Comparison of ENCODE assay signal across 19 cellular contexts in the genomic region with DNA sequence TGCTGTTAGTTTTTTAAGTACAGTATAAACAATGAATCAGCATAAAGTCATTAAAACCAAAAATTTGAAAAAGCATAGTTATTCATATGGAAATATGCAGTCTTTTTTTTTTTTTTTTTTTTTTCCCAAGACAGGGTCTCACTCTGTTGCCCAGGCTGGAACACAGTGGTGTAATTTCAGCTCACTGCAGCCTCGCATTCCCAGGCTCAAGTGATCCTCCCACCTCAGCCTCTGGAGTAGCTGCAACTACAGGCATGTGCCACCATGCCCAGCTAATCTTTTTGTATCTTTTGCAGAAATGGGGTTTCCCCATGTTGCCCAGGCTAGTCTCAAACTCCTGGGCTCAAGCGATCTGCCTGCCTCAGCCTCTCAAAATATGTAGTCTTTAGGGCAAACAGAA.
"Had no signal": no experiment of that assay in that cellular context is flagged by ENCODE, and none has a peak within 500 bp of the region (broad histone marks: within the 10 kb centered on the region; RNA-seq: fewer than 3 reads in every experiment).

No MANE protein-coding gene starts in this region.

- H3K4me3 Mint-ChIP-seq: naive thymus-derived CD4-positive, alpha-beta T cell; stimulated activated effector memory CD8-positive, alpha-beta T cell treated with anti-CD3 and anti-CD28 coated beads, Interleukin-12 subunit alpha, Interleukin-12 subunit beta, amount 100 ng/mL, for 72 hours; type B pancreatic cell had no signal

- H3K27me3 ChIP-seq: esophagus squamous epithelium, neutrophil, right lobe of liver, suprapubic skin, thyroid gland had no signal

- H3K4me1 ChIP-seq: psoas muscle, right lobe of liver had no signal

- H3K36me3 ChIP-seq: esophagus squamous epithelium, left ventricle myocardium inferior, neutrophil, right lobe of liver, suprapubic skin, thyroid gland had no signal

- H3K27me3 Mint-ChIP-seq: naive thymus-derived CD4-positive, alpha-beta T cell had no signal

- H3K27ac Mint-ChIP-seq: naive thymus-derived CD4-positive, alpha-beta T cell; stimulated activated effector memory CD8-positive, alpha-beta T cell treated with anti-CD3 and anti-CD28 coated beads, Interleukin-12 subunit alpha, Interleukin-12 subunit beta, amount 100 ng/mL, for 72 hours had no signal

- FAIRE-seq: kidney had no signal

- ATAC-seq: left cardiac atrium; naive thymus-derived CD4-positive, alpha-beta T cell; psoas muscle; right lobe of liver; stimulated activated effector memory CD8-positive, alpha-beta T cell treated with anti-CD3 and anti-CD28 coated beads, Interleukin-12 subunit alpha, Interleukin-12 subunit beta, amount 100 ng/mL, for 72 hours; stimulated activated naive CD8-positive, alpha-beta T cell treated with anti-CD3 and anti-CD28 coated beads, Interleukin-15, Interleukin-2, amounts not matched to agents 100 U/mL and 50 U/mL, for 24 hours had no signal

- H3K27ac ChIP-seq: esophagus squamous epithelium, left ventricle myocardium inferior, neutrophil, psoas muscle, right lobe of liver, suprapubic skin, thyroid gland had no signal

- H3K36me3 Mint-ChIP-seq: naive thymus-derived CD4-positive, alpha-beta T cell; stimulated activated effector memory CD8-positive, alpha-beta T cell treated with anti-CD3 and anti-CD28 coated beads, Interleukin-12 subunit alpha, Interleukin-12 subunit beta, amount 100 ng/mL, for 72 hours; type B pancreatic cell had no signal

- H3K9me3 Mint-ChIP-seq: type B pancreatic cell had no signal

- H3K4me1 Mint-ChIP-seq: naive thymus-derived CD4-positive, alpha-beta T cell; stimulated activated effector memory CD8-positive, alpha-beta T cell treated with anti-CD3 and anti-CD28 coated beads, Interleukin-12 subunit alpha, Interleukin-12 subunit beta, amount 100 ng/mL, for 72 hours had no signal

- DNase-seq: effector memory CD4-positive, alpha-beta T cell; esophagus squamous epithelium; foreskin fibroblast; kidney; left cardiac atrium; left ventricle myocardium inferior; naive thymus-derived CD4-positive, alpha-beta T cell; psoas muscle; retina; right lobe of liver; stimulated activated CD4-positive, alpha-beta T cell treated with anti-CD3 and anti-CD28 coated beads, Interleukin-4, amount 100 ng/mL, for 1 hour; stimulated activated CD8-positive, alpha-beta memory T cell treated with anti-CD3 and anti-CD28 coated beads, Interleukin-4, amount 100 ng/mL, for 48 hours; stimulated activated naive CD8-positive, alpha-beta T cell treated with anti-CD3 and anti-CD28 coated beads, Interleukin-15, Interleukin-2, amounts not matched to agents 100 U/mL and 50 U/mL, for 24 hours; thyroid gland had no signal

- H3K4me3 ChIP-seq: esophagus squamous epithelium, left ventricle myocardium inferior, lung, psoas muscle, right lobe of liver, suprapubic skin, thyroid gland had no signal

- H3K9me3 ChIP-seq: esophagus squamous epithelium, left ventricle myocardium inferior, neutrophil, psoas muscle, right lobe of liver, suprapubic skin, thyroid gland had no signal
